In genomic region chr3:23746473-23746872, GRCh38 we compare ENCODE assay signal across 18 cellular contexts. TPM values are rescaled to one million over a fixed set of nuclear protein-coding genes. Genes with fewer than 3 reads are reported as not detected.
DNase-seq lines count a peak whose midpoint lies in the region; ATAC-seq, FAIRE-seq and TF ChIP-seq lines count a peak whose summit lies in the region.
"Had no signal": no experiment of that assay in that cellular context is flagged by ENCODE, and none has a peak within 500 bp of the region (broad histone marks: within the 10 kb centered on the region; RNA-seq: fewer than 3 reads in every experiment).

No MANE protein-coding gene starts in this region.

- H2AFZ ChIP-seq in H1 (ENCODE audit: low read length) = no peak overlapping the region

- no peak for TF ChIP-seq EP300 in H1 (IDR thresholded peaks at IDR 0.05; ENCODE audit: borderline replicate concordance in 1 of 2, low read depth in 2 of 2, low read length in 2 of 2)

- peak overlapping the region; percentile 55 to 85 (median 66) for H3K4me2 ChIP-seq in BLaER1 treated with 17β-estradiol and CSF1 and Interleukin-3, amounts not matched to agents 10 nM and 100 nM
- H3K4me2 ChIP-seq in H1 (ENCODE audit: insufficient read depth in 1 of 2, low read depth in 2 of 2, low read length in 2 of 2) = peak overlapping the region; percentile 59 to 75

- H2BK12ac ChIP-seq in H1 (ENCODE audit: low read depth, low read length) = no peak overlapping the region

- H2BK120ac ChIP-seq in H1 (replicated peaks; ENCODE audit: low read depth, low read length) = no peak overlapping the region

- H3K9ac ChIP-seq in BLaER1 treated with 17β-estradiol and CSF1 and Interleukin-3, amounts not matched to agents 10 nM and 100 nM = peak overlapping the region in 2 of 11 experiments; percentile 9 to 76; a peak in 3 of 22 replicates
- no peak overlapping the region for H3K9ac ChIP-seq in HUES48 (ENCODE audit: low read depth, low read length)
- H3K9ac ChIP-seq in H1 (replicated peaks in 1 of 4; ENCODE audit: extremely low read depth in 1 of 4, low read depth in 3 of 4, low read length in 3 of 4) = no peak overlapping the region; a peak in 1 of 7 replicates

- no peak overlapping the region for H2BK5ac ChIP-seq in H1 (ENCODE audit: low read depth, low read length)

- H3K4ac ChIP-seq in H1 (replicated peaks; ENCODE audit: insufficient read length, low read depth, low read length) = no peak overlapping the region

- ATAC-seq in HG03342 (IDR thresholded peaks at IDR 0.05; ENCODE audit: unreplicated experiment) (no peak), GM18519 (IDR thresholded peaks at IDR 0.05; ENCODE audit: low FRiP score, unreplicated experiment) (no peak)
- ATAC-seq: PC-3 had no signal

- peaks cover 0 to 5% (median 0%) of the 10 kb centered on the region in 11 experiments; a peak in 1 of 22 replicates for H3K9me3 ChIP-seq in BLaER1 treated with 17β-estradiol and CSF1 and Interleukin-3, amounts not matched to agents 10 nM and 100 nM (replicated peaks in 1 of 11)
- H3K9me3 ChIP-seq in HUES48 (ENCODE audit: control insufficient read depth, insufficient read depth, low read length) (no peaks in the 10 kb centered on the region), H1 (ENCODE audit: insufficient read depth in 2 of 2, low read depth in 1 of 2, low read length in 1 of 2) (no peaks in the 10 kb centered on the region), small intestine (ENCODE audit: control insufficient read depth, low read depth) (no peaks in the 10 kb centered on the region)

- H3K79me2 ChIP-seq in H1 (ENCODE audit: control insufficient read depth in 1 of 2, insufficient read depth in 2 of 2, low read length in 2 of 2) = no peaks in the 10 kb centered on the region

- H3K27me3 ChIP-seq in BLaER1 treated with 17β-estradiol and CSF1 and Interleukin-3, amounts not matched to agents 10 nM and 100 nM = no peaks in the 10 kb centered on the region
- peaks cover 61% of the 10 kb centered on the region for H3K27me3 ChIP-seq in HUES48 (ENCODE audit: control insufficient read depth, insufficient read depth, low read length)
- peaks cover 10 to 40% (median 34%) of the 10 kb centered on the region in 4 experiments for H3K27me3 ChIP-seq in H1 (replicated peaks in 1 of 4; ENCODE audit: control insufficient read depth in 3 of 4, extremely low read depth in 1 of 4, insufficient read depth in 3 of 4, low read length in 3 of 4)
- H3K27me3 ChIP-seq in small intestine (ENCODE audit: control insufficient read depth in 2 of 2, insufficient read depth in 2 of 2, low read length in 2 of 2) = no peaks in the 10 kb centered on the region

- no peak for TF ChIP-seq CTCF in H1 (IDR thresholded peaks at IDR 0.05; ENCODE audit: control extremely low read depth in 1 of 3, insufficient read depth in 1 of 3, low read depth in 1 of 3, low read length in 3 of 3)

- TF ChIP-seq RAD21 in H1 (IDR thresholded peaks at IDR 0.05 in 1 of 2, conservative IDR thresholded peaks at IDR 0.05 in 1 of 2; ENCODE audit: low read depth in 2 of 2, low read length in 2 of 2) = no peak

- H3K56ac ChIP-seq in H1 (replicated peaks; ENCODE audit: insufficient read length, low read depth, low read length) = no peak overlapping the region

- peaks cover 9% of the 10 kb centered on the region; the same call in 1 of the 2 replicates for H3K23me2 ChIP-seq in H1 (ENCODE audit: low read depth, low read length)

- no peak overlapping the region for H3K23ac ChIP-seq in H1 (ENCODE audit: insufficient read length)

- H4K8ac ChIP-seq in H1 (ENCODE audit: extremely low read depth, insufficient read depth, low read length) = no peak overlapping the region

- H3K79me1 ChIP-seq in H1 (ENCODE audit: low read depth, low read length) = no peaks in the 10 kb centered on the region

- WGBS in H1 (ENCODE audit: extremely low coverage in 1 of 2, insufficient coverage in 1 of 2, insufficient read length in 1 of 2, insufficient replicate concordance in 2 of 2, low coverage in 1 of 2, low lambda C conversion rate in 2 of 2, missing lambda C conversion rate in 1 of 2), 2 experiments = 13% methylated on average over 5 of the region's 5 CpGs; no CpG with 5 or more reads in 1 of the 2 experiments
- 69 to 80% (median 78%) methylated on average over 5 of the region's 5 CpGs for WGBS in small intestine, 3 donors

- no peak for DNase-seq in H1 (ENCODE audit: low read depth in 1 of 2, low spot score in 2 of 2)
- peak; percentile 33 for DNase-seq in iPS-NIHi7 (ENCODE audit: extremely low spot score)
- DNase-seq in small intestine = no peak
- DNase-seq in cortex of kidney (lab: John Stamatoyannopoulos, UW) = no peak
- DNase-seq: DMS79, HCEC 1CT, NCI-H1436, NCI-H1930, NCI-H345, NCI-H524 treated with DMSO at 0.1 percent for 48 hours, PC-3, SIG-M5 had no signal

- TF ChIP-seq POLR2A in H1 (IDR thresholded peaks at IDR 0.05; ENCODE audit: control extremely low read depth in 1 of 2, low read depth in 2 of 2, low read length in 2 of 2) = no peak

- CTCF ChIA-PET in H1 (lab: Charles Lee; ENCODE audit: partially characterized antibody) = interaction anchor here (0.6 to 2.4 kb wide), 9 partner anchors 10 to 627 kb away, joined by 3 to 13 read pairs (median 3); no protein-coding TSS in a partner anchor

- no peaks in the 10 kb centered on the region for H3K36me3 ChIP-seq in BLaER1 treated with 17β-estradiol and CSF1 and Interleukin-3, amounts not matched to agents 10 nM and 100 nM
- H3K36me3 ChIP-seq in HUES48 (ENCODE audit: control insufficient read depth, insufficient read depth, low read length) = no peaks in the 10 kb centered on the region
- H3K36me3 ChIP-seq in H1 (ENCODE audit: control insufficient read depth in 2 of 4, insufficient read depth in 4 of 4, low read length in 3 of 4) = no peaks in the 10 kb centered on the region
- no peaks in the 10 kb centered on the region for H3K36me3 ChIP-seq in small intestine (ENCODE audit: control insufficient read depth in 2 of 2, insufficient read depth in 2 of 2, low read length in 2 of 2)

- peak overlapping the region in 2 of 10 experiments; percentile 4 to 27; a peak in 1 of 20 replicates for H3K4me3 ChIP-seq in BLaER1 treated with 17β-estradiol and CSF1 and Interleukin-3, amounts not matched to agents 10 nM and 100 nM
- H3K4me3 ChIP-seq in HUES48 (ENCODE audit: low read depth, low read length) (peak overlapping the region; percentile 53), H1 (ENCODE audit: extremely low read depth in 1 of 4, insufficient read depth in 2 of 4, low read depth in 3 of 4, low read length in 4 of 4) (peak overlapping the region in 3 of 4 experiments; percentile 32 to 45 (median 36); a peak in 4 of 8 replicates), small intestine (ENCODE audit: low read depth in 1 of 2, low read length in 2 of 2) (no peak overlapping the region)

- FAIRE-seq in H1 (lab: Jason Lieb, UNC) (no peak), small intestine (lab: Jason Lieb, UNC) (no peak)

- no peak overlapping the region for H2BK20ac ChIP-seq in H1 (ENCODE audit: low read length)

- H4K5ac ChIP-seq in H1 (ENCODE audit: insufficient read length, low read depth, low read length) = no peak overlapping the region

- no peak overlapping the region for H3K14ac ChIP-seq in H1 (ENCODE audit: insufficient read length)

- H3K4me1 ChIP-seq in BLaER1 treated with 17β-estradiol and CSF1 and Interleukin-3, amounts not matched to agents 10 nM and 100 nM = peaks cover 24 to 81% (median 65%) of the 10 kb centered on the region in 10 experiments
- H3K4me1 ChIP-seq in HUES48 (ENCODE audit: control insufficient read depth, insufficient read depth, low read length) (peaks cover 48% of the 10 kb centered on the region), H1 (replicated peaks in 1 of 4; ENCODE audit: control insufficient read depth in 3 of 4, insufficient read depth in 4 of 4, low read length in 3 of 4) (peaks cover 10 to 25% (median 15%) of the 10 kb centered on the region in 4 experiments), small intestine (ENCODE audit: control insufficient read depth in 2 of 2, insufficient read depth in 1 of 2, low read depth in 1 of 2, low read length in 1 of 2) (no peaks in the 10 kb centered on the region)

- no peak overlapping the region for H2BK15ac ChIP-seq in H1 (ENCODE audit: low read length)

- H4K91ac ChIP-seq in H1 (replicated peaks; ENCODE audit: insufficient read length, low read length) = no peak overlapping the region

- peak overlapping the region in 9 of 11 experiments; percentile 22 to 97 (median 79); a peak in 15 of 22 replicates for H3K27ac ChIP-seq in BLaER1 treated with 17β-estradiol and CSF1 and Interleukin-3, amounts not matched to agents 10 nM and 100 nM
- H3K27ac ChIP-seq in HUES48 (ENCODE audit: low read depth, low read length) = peak overlapping the region; percentile 81
- no peak overlapping the region for H3K27ac ChIP-seq in H1 (ENCODE audit: low read depth, low read length)
- H3K27ac ChIP-seq in small intestine (ENCODE audit: low read depth in 1 of 2, low read length in 1 of 2) = no peak overlapping the region
- H3K27ac ChIP-seq: C4-2B, RWPE1 had no signal

- no peaks in the 10 kb centered on the region for H4K20me1 ChIP-seq in BLaER1 treated with 17β-estradiol and CSF1 and Interleukin-3, amounts not matched to agents 10 nM and 100 nM
- no peaks in the 10 kb centered on the region for H4K20me1 ChIP-seq in H1 (replicated peaks in 1 of 2; ENCODE audit: control insufficient read depth in 1 of 2, insufficient read depth in 2 of 2, low read length in 2 of 2)

- no peak overlapping the region for H2AK5ac ChIP-seq in H1 (ENCODE audit: low read depth, low read length)

- POLR2A ChIA-PET in H1 (lab: Charles Lee; ENCODE audit: partially characterized antibody) = interaction anchor here (1.1 to 2.9 kb wide), 2 partner anchors 64 to 171 kb away, joined by 4 to 13 read pairs; partner anchors contain the start of genes NKIRAS1 and RPL15

- H3K18ac ChIP-seq in H1 (ENCODE audit: extremely low read depth, low read length) = no peak overlapping the region; the same call in 1 of the 2 replicates

TF ChIP-seq in H1, 55 proteins besides CTCF, POLR2A, EP300 and RAD21 (continues in another document):
- TF ChIP-seq PHF8 (conservative IDR thresholded peaks at IDR 0.05; ENCODE audit: low read depth, low read length) (no peak), SP1 (IDR thresholded peaks at IDR 0.05; ENCODE audit: low read depth, low read length) (no peak), ASH2L (IDR thresholded peaks at IDR 0.05; ENCODE audit: low read length) (no peak), TCF12 (IDR thresholded peaks at IDR 0.05; ENCODE audit: low read depth, low read length) (no peak), SIX5 (IDR thresholded peaks at IDR 0.05; ENCODE audit: low read depth, low read length) (no peak), TEAD4 (IDR thresholded peaks at IDR 0.05; ENCODE audit: low read depth, low read length) (no peak)

RNA-seq across cellular contexts. Expression of gene UBE2E1, which starts 59.3 kb away (rescaled TPM):
- total RNA-seq in H1 (2021; fragmentation: NEBNext Ultra II Directional; extraction: Animal tissue kit (Norgen Biotek cat#: 25700)) = 130 and 141 TPM in 2 replicates
- 56.8 and 109 TPM in 2 replicates for polyA plus RNA-seq in H1 (2011; rRNA removed)
- polyA plus RNA-seq in H1 (2011; cell fraction: cytosol; rRNA removed) = 109 TPM
- polyA plus RNA-seq in H1 (2011; cell fraction: nucleus; rRNA removed) = 50.2 TPM
- 99.3 to 185 TPM (median 114 TPM) in 4 replicates for polyA plus RNA-seq in H1 (2012, experiment 1 of 2)
- polyA plus RNA-seq in H1 (2012, experiment 2 of 2) = 26.5 TPM
- 152 TPM for polyA plus RNA-seq in H1 (2013, experiment 1 of 2)
- polyA plus RNA-seq in H1 (2013, experiment 2 of 2) = 161 TPM
- polyA minus RNA-seq in H1 (2011; rRNA and poly(A)+ RNA removed) = 62.1 and 106 TPM in 2 replicates
- polyA minus RNA-seq in H1 (2011; cell fraction: cytosol; rRNA and poly(A)+ RNA removed) = 82.1 TPM
- 70.1 TPM for polyA minus RNA-seq in H1 (2011; cell fraction: nucleus; rRNA and poly(A)+ RNA removed)
- 10 to 100 TPM; 52.4 to 81.2 (median 55.7) TPM for polyA plus RNA-seq in small intestine

Comparison
In these comparisons a context has a peak if more than half of its experiments do, and no peak if none do; other contexts are left out.
1. H3K27ac ChIP-seq: peak in BLaER1 treated with 17β-estradiol and CSF1 and Interleukin-3, amounts not matched to agents 10 nM and 100 nM (9 of 11) and HUES48 (single experiment); none in H1 (single experiment) and small intestine (0 of 2).
2. H3K4me3 ChIP-seq: peak in HUES48 (single experiment) and H1 (3 of 4); none in small intestine (0 of 2).